9 cellular contexts compared by ENCODE assay signal in genomic region chr20:49711331-49711987, GRCh38. TPM values are rescaled to one million over a fixed set of nuclear protein-coding genes. Genes with fewer than 3 reads are reported as not detected.
A peak's percentile ranks its signal among the peaks of the same experiment; 100 is the strongest.
DNase-seq lines count a peak whose midpoint lies in the region; ATAC-seq and TF ChIP-seq lines count a peak whose summit lies in the region.
"Had no signal": no experiment of that assay in that cellular context is flagged by ENCODE, and none has a peak within 500 bp of the region (broad histone marks: within the 10 kb centered on the region; RNA-seq: fewer than 3 reads in every experiment).

No MANE protein-coding gene starts in this region.

- CTCF ChIA-PET in HCT116 (lab: Charles Lee): interaction anchor here (1.1 kb wide), 1 partner anchor 10 kb away, joined by 4 read pairs; no protein-coding TSS in a partner anchor
- CTCF ChIA-PET in activated CD4-positive, alpha-beta memory T cell treated with anti-CD3 and anti-CD28 coated beads for 36 hours (lab: Charles Lee): interaction anchor here (0.8 to 1.4 kb wide), 3 partner anchors 23 to 177 kb away, joined by 3 to 5 read pairs (median 3); no protein-coding TSS in a partner anchor

- H2AFZ ChIP-seq in HCT116 (ENCODE audit: low read depth, low read length, poor library complexity, severe bottlenecking): no peak overlapping the region

- no peak for TF ChIP-seq CTCF in HCT116 (IDR thresholded peaks at IDR 0.05 in 2 of 3, conservative IDR thresholded peaks at IDR 0.05 in 1 of 3; ENCODE audit: borderline replicate concordance in 1 of 3, insufficient read depth in 1 of 3, low read depth in 2 of 3, low read length in 2 of 3)
- TF ChIP-seq CTCF in brain microvascular endothelial cell (IDR thresholded peaks at IDR 0.05; ENCODE audit: low read depth, low read length, missing control alignments): no peak

- BruUV-seq in HCT116 (replicated peaks; lab: Mats Ljungman, UMichigan): TSS peak; percentile 40

- H3K9me3 ChIP-seq in HCT116 (ENCODE audit: control insufficient read depth in 1 of 2, insufficient read depth in 1 of 2, low read depth in 1 of 2, low read length in 2 of 2) (no peaks in the 10 kb centered on the region), right cardiac atrium (ENCODE audit: control insufficient read depth, low read length) (no peaks in the 10 kb centered on the region)

- ATAC-seq in HCT116 (no peak), right cardiac atrium (no peak), GM18519 (IDR thresholded peaks at IDR 0.05; ENCODE audit: low FRiP score, unreplicated experiment) (no peak)
- no peak for ATAC-seq in stimulated activated naive B cell treated with anti-CD40 and anti-IgM and Interleukin-4, amounts not matched to agents 10 μg/mL and 1 μg/mL and 100 μg/mL, for 72 hours (replicated peaks)

- H3K36me3 ChIP-seq in HCT116 (ENCODE audit: control insufficient read depth in 1 of 2, insufficient read depth in 2 of 2, low read length in 2 of 2) (no peaks in the 10 kb centered on the region), brain microvascular endothelial cell (replicated peaks) (no peaks in the 10 kb centered on the region)

- no peaks in the 10 kb centered on the region for H3K9me2 ChIP-seq in HCT116 (ENCODE audit: insufficient read depth)

- peaks cover 47% of the 10 kb centered on the region for H3K4me1 Mint-ChIP-seq in activated CD4-positive, alpha-beta memory T cell treated with anti-CD3 and anti-CD28 coated beads for 36 hours (ENCODE audit: low read depth)
- peaks cover 33 to 60% of the 10 kb centered on the region in 2 donors for H3K4me1 Mint-ChIP-seq in stimulated activated naive B cell treated with anti-CD40 and anti-IgM and Interleukin-4, amounts not matched to agents 10 μg/mL and 1 μg/mL and 100 μg/mL, for 72 hours

- peak overlapping the region; percentile 97 for H3K4me2 ChIP-seq in HCT116 (ENCODE audit: low read length)

- H3K9me3 Mint-ChIP-seq in activated CD4-positive, alpha-beta memory T cell treated with anti-CD3 and anti-CD28 coated beads for 36 hours: no peaks in the 10 kb centered on the region
- no peaks in the 10 kb centered on the region for H3K9me3 Mint-ChIP-seq in stimulated activated naive B cell treated with anti-CD40 and anti-IgM and Interleukin-4, amounts not matched to agents 10 μg/mL and 1 μg/mL and 100 μg/mL, for 72 hours

- H4K20me1 ChIP-seq in HCT116 (ENCODE audit: insufficient read depth): peaks cover 4% of the 10 kb centered on the region; the same call in 1 of the 2 replicates

- intact Hi-C loops in HCT116 (cut with micrococcal nuclease) (loop anchor here (5.0 kb wide), 3 partner anchors 34 to 99 kb away; no protein-coding TSS in a partner anchor), right cardiac atrium (cut with DNase I) (loop anchor here in 3 of 4 donors (10.0 kb wide), 2 partner anchors 73 to 103 kb away; partner anchors contain the start of gene SLC9A8 (in 2 of the 3))
- intact Hi-C loops in activated CD4-positive, alpha-beta memory T cell treated with anti-CD3 and anti-CD28 coated beads for 36 hours (cut with micrococcal nuclease): loop anchor here (5.0 kb wide), 3 partner anchors 44 to 104 kb away; partner anchors contain the start of gene SLC9A8

- H3K4me1 ChIP-seq in HCT116 (ENCODE audit: control insufficient read depth in 1 of 2, insufficient read depth in 2 of 2, low read length in 2 of 2) (peaks cover 30 to 31% of the 10 kb centered on the region in 2 experiments), right cardiac atrium (ENCODE audit: control insufficient read depth, insufficient read depth, low read length) (peaks cover 6% of the 10 kb centered on the region)

- RAD21 ChIA-PET in HCT116 (lab: Charles Lee; ENCODE audit: low non-redundant PET in 1 of 2, low total read pairs in 2 of 2, uncharacterized antibody in 2 of 2, unreplicated experiment in 2 of 2): no interaction called here

- TF ChIP-seq RAD21 in HCT116 (IDR thresholded peaks at IDR 0.05; ENCODE audit: low read depth): no peak

- H3K36me3 Mint-ChIP-seq in activated CD4-positive, alpha-beta memory T cell treated with anti-CD3 and anti-CD28 coated beads for 36 hours: no peaks in the 10 kb centered on the region
- H3K36me3 Mint-ChIP-seq in stimulated activated naive B cell treated with anti-CD40 and anti-IgM and Interleukin-4, amounts not matched to agents 10 μg/mL and 1 μg/mL and 100 μg/mL, for 72 hours: peaks cover 4 to 9% of the 10 kb centered on the region in 2 donors

- no peak overlapping the region for H3K9ac ChIP-seq in HCT116 (ENCODE audit: low read length)

- H3K27me3 ChIP-seq in HCT116 (ENCODE audit: insufficient read depth, low read length): no peaks in the 10 kb centered on the region
- no peaks in the 10 kb centered on the region for H3K27me3 ChIP-seq in right cardiac atrium (ENCODE audit: control insufficient read depth, insufficient read depth)
- no peaks in the 10 kb centered on the region for H3K27me3 ChIP-seq in brain microvascular endothelial cell (replicated peaks)

- peak overlapping the region; percentile 86 for H3K4me3 Mint-ChIP-seq in activated CD4-positive, alpha-beta memory T cell treated with anti-CD3 and anti-CD28 coated beads for 36 hours
- peak overlapping the region; percentile 90 to 91 for H3K4me3 Mint-ChIP-seq in stimulated activated naive B cell treated with anti-CD40 and anti-IgM and Interleukin-4, amounts not matched to agents 10 μg/mL and 1 μg/mL and 100 μg/mL, for 72 hours

- no peak for TF ChIP-seq POLR2A in HCT116 (IDR thresholded peaks at IDR 0.05; ENCODE audit: borderline replicate concordance, extremely low read depth, insufficient read depth, insufficient read length)

- H3K4me3 ChIP-seq in HCT116 (replicated peaks in 1 of 2; ENCODE audit: low read depth in 1 of 2, low read length in 2 of 2) (peak overlapping the region; percentile 79 to 83; a peak in 2 of 4 replicates), right cardiac atrium (ENCODE audit: low read length) (peak overlapping the region; percentile 94), brain microvascular endothelial cell (ENCODE audit: low read depth, low read length) (no peak overlapping the region)

- no peaks in the 10 kb centered on the region for H3K27me3 Mint-ChIP-seq in activated CD4-positive, alpha-beta memory T cell treated with anti-CD3 and anti-CD28 coated beads for 36 hours
- no peaks in the 10 kb centered on the region for H3K27me3 Mint-ChIP-seq in stimulated activated naive B cell treated with anti-CD40 and anti-IgM and Interleukin-4, amounts not matched to agents 10 μg/mL and 1 μg/mL and 100 μg/mL, for 72 hours

- in situ Hi-C loops in brain microvascular endothelial cell (cut with HindIII; ENCODE audit: low pct_ligation_motif_present, low sequenced_read_pairs): no loop called here

- 53% methylated on average over 3 of the region's 3 CpGs for WGBS in right cardiac atrium

- H3K79me2 ChIP-seq in HCT116 (ENCODE audit: insufficient read depth, low read length): peaks cover 70% of the 10 kb centered on the region

- POLR2A ChIA-PET in HCT116 (lab: Charles Lee): interaction anchor here (0.7 to 1.0 kb wide), 3 partner anchors 9 to 44 kb away, joined by 3 read pairs; no protein-coding TSS in a partner anchor
- POLR2A ChIA-PET in activated CD4-positive, alpha-beta memory T cell treated with anti-CD3 and anti-CD28 coated beads for 36 hours (lab: Charles Lee): interaction anchor here (0.8 kb wide), 1 partner anchor 43 kb away, joined by 3 read pairs; no protein-coding TSS in a partner anchor

- H3K27ac Mint-ChIP-seq in activated CD4-positive, alpha-beta memory T cell treated with anti-CD3 and anti-CD28 coated beads for 36 hours: no peak overlapping the region
- H3K27ac Mint-ChIP-seq in stimulated activated naive B cell treated with anti-CD40 and anti-IgM and Interleukin-4, amounts not matched to agents 10 μg/mL and 1 μg/mL and 100 μg/mL, for 72 hours: no peak overlapping the region

- DNase-seq in HCT116 (ENCODE audit: low read depth, low spot score) (no peak), right cardiac atrium (no peak), NCI-H1105 (lab: John Stamatoyannopoulos, UW) (no peak), brain microvascular endothelial cell (no peak)
- DNase-seq in activated CD4-positive, alpha-beta memory T cell treated with anti-CD3 and anti-CD28 coated beads for 36 hours: no peak
- no peak for DNase-seq in stimulated activated naive B cell treated with anti-CD40 and anti-IgM and Interleukin-4, amounts not matched to agents 10 μg/mL and 1 μg/mL and 100 μg/mL, for 72 hours
- DNase-seq: NCI-H1092; stimulated activated CD8-positive, alpha-beta memory T cell treated with anti-CD3 and anti-CD28 coated beads, Interleukin-4, amount 100 ng/mL, for 48 hours had no signal

- no peak overlapping the region for H3K27ac ChIP-seq in HCT116 (ENCODE audit: low read depth, low read length)
- H3K27ac ChIP-seq in right cardiac atrium (ENCODE audit: low read length): no peak overlapping the region
- no peak overlapping the region for H3K27ac ChIP-seq in brain microvascular endothelial cell

TF ChIP-seq in HCT116, 20 proteins besides CTCF, POLR2A, EP300 and RAD21 (continues in another document):
- TF ChIP-seq ZNF274 (IDR thresholded peaks at IDR 0.05; ENCODE audit: low read depth, low read length) (no peak), TCF7L2 (IDR thresholded peaks at IDR 0.05; ENCODE audit: borderline replicate concordance, extremely low read depth, insufficient read depth, insufficient read length) (no peak), CBX3 (IDR thresholded peaks at IDR 0.05; ENCODE audit: low read depth) (no peak), ZBTB33 (IDR thresholded peaks at IDR 0.05; ENCODE audit: extremely low read depth, insufficient replicate concordance, low read length) (no peak), SRF (IDR thresholded peaks at IDR 0.05; ENCODE audit: low read depth) (no peak), YY1 (IDR thresholded peaks at IDR 0.05; ENCODE audit: extremely low read depth, insufficient replicate concordance, low read depth, low read length) (no peak), EGR1 (IDR thresholded peaks at IDR 0.05; ENCODE audit: low read depth) (no peak)

RNA-seq across cellular contexts. Expression of gene B4GALT5, which starts 2.2 kb away (rescaled TPM):
- total RNA-seq in HCT116 (2021; ENCODE audit: unreplicated experiment) (92.5 TPM), right cardiac atrium (10 to 100 TPM; 22.6 to 33.6 (median 23.7) TPM)
- 39.5 and 44.4 TPM in 2 replicates for polyA plus RNA-seq in HCT116 (2012)
- total RNA-seq in activated CD4-positive, alpha-beta memory T cell treated with anti-CD3 and anti-CD28 coated beads for 36 hours: 10 to 100 TPM; 20.9 to 21.4 TPM
- polyA plus RNA-seq in right cardiac atrium: 13.8 TPM
